14 cellular contexts compared by ENCODE assay signal in the genomic region with DNA sequence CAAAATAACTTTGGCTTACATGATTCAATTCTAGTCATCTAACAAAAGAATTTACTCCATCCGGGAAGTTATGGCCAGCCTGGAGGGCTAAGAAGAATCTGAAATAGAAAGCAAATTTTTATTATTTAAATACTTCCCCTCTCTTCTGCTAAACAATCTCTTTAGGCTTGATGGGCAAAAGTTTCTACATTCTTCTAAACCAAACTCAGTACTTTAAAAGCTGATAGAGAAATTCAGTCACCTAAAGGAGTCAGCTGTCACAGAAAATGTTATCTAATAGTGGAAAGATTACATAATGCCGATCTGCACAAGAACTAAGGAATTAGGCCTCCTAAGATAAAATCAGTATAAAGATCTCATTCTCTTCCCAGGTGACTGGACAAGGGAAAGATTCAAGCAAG. TPM values are rescaled to one million over a fixed set of nuclear protein-coding genes. Genes with fewer than 3 reads are reported as not detected.
DNase-seq lines count a peak whose midpoint lies in the region; ATAC-seq and TF ChIP-seq lines count a peak whose summit lies in the region.
"Had no signal": no experiment of that assay in that cellular context is flagged by ENCODE, and none has a peak within 500 bp of the region (broad histone marks: within the 10 kb centered on the region; RNA-seq: fewer than 3 reads in every experiment).

No MANE protein-coding gene starts in this region.

- peaks cover 89% of the 10 kb centered on the region for H3K79me2 ChIP-seq in mammary epithelial cell (ENCODE audit: insufficient read depth, low read length)

- H3K27ac ChIP-seq in mammary epithelial cell (ENCODE audit: insufficient read depth, low read depth, low read length) (peak overlapping the region; percentile 25), breast epithelium (no peak overlapping the region), ascending aorta (peak overlapping the region; percentile 11 to 29), left lung (peak overlapping the region; percentile 49 to 63), subcutaneous abdominal adipose tissue (ENCODE audit: low read depth, low read length) (peak overlapping the region; percentile 50)
- H3K27ac ChIP-seq: A549 had no signal

- ATAC-seq in left lung = no peak
- no peak for ATAC-seq in HG03095 (IDR thresholded peaks at IDR 0.05; ENCODE audit: unreplicated experiment)
- ATAC-seq: A549; activated T-cell treated with anti-CD3 and anti-CD28 coated beads, Interleukin-2, amount 50 U/mL, for 4 hours; HCT116 had no signal

- no peak for TF ChIP-seq POLR2A in breast epithelium (IDR thresholded peaks at IDR 0.05)

- peak overlapping the region; percentile 37 for H3K4me2 ChIP-seq in mammary epithelial cell (ENCODE audit: insufficient read depth, low read depth, low read length)
- H3K4me2 ChIP-seq: A549 had no signal

- H3K9ac ChIP-seq in mammary epithelial cell (ENCODE audit: insufficient read depth, low read length) (no peak overlapping the region), subcutaneous abdominal adipose tissue (ENCODE audit: low read length in 5 of 5) (peak overlapping the region in 1 of 5 donors; percentile 13)

- H4K20me1 ChIP-seq in mammary epithelial cell (ENCODE audit: insufficient read depth, low read length) = no peaks in the 10 kb centered on the region

- DNase-seq in mammary epithelial cell (no peak), breast epithelium (ENCODE audit: low spot score in 2 of 2) (no peak), ascending aorta (ENCODE audit: low spot score in 2 of 2) (no peak), left lung (no peak), D341Med (ENCODE audit: low spot score) (no peak)
- no peak for DNase-seq in stimulated activated CD4-positive, alpha-beta T cell treated with anti-CD3 and anti-CD28 coated beads, Interleukin-2, amount 100 ng/mL, for 48 hours
- DNase-seq: activated CD4-positive, alpha-beta T cell treated with anti-CD3 and anti-CD28 coated beads for 1 hour; activated T-cell treated with anti-CD3 and anti-CD28 coated beads, Interleukin-2, amount 50 U/mL, for 4 hours; amygdala; Caco-2 had no signal

- H3K9me3 ChIP-seq in mammary epithelial cell (replicated peaks; ENCODE audit: insufficient read depth, low read length) (no peaks in the 10 kb centered on the region), breast epithelium (no peaks in the 10 kb centered on the region), ascending aorta (no peaks in the 10 kb centered on the region), left lung (no peaks in the 10 kb centered on the region), subcutaneous abdominal adipose tissue (ENCODE audit: control insufficient read depth in 5 of 5, low read length in 5 of 5) (no peaks in the 10 kb centered on the region)
- H3K9me3 ChIP-seq: A549, Caco-2 had no signal

- no peak overlapping the region for H2AFZ ChIP-seq in mammary epithelial cell (ENCODE audit: low read depth, low read length)

- intact Hi-C loops in mammary epithelial cell (cut with micrococcal nuclease) (no loop called here), breast epithelium (cut with DNase I; ENCODE audit: low total_unique reads) (no loop called here), ascending aorta (cut with DNase I) (no loop called here), left lung (cut with DNase I) (no loop called here)

- H3K4me1 ChIP-seq in mammary epithelial cell (ENCODE audit: insufficient read depth, low read length) (peaks cover 11% of the 10 kb centered on the region), breast epithelium (no peaks in the 10 kb centered on the region), ascending aorta (peaks cover 6 to 16% of the 10 kb centered on the region in 2 donors), left lung (peaks cover 10 to 76% of the 10 kb centered on the region in 2 donors), subcutaneous abdominal adipose tissue (ENCODE audit: control insufficient read depth in 5 of 5, insufficient read depth in 5 of 5, low read length in 5 of 5) (peaks cover 7 to 31% (median 28%) of the 10 kb centered on the region in 5 donors)
- H3K4me1 ChIP-seq: Caco-2 had no signal

- dilution Hi-C loops in mammary epithelial cell (cut with HindIII; ENCODE audit: low sequenced_read_pairs) = no loop called here

- CTCF ChIA-PET in mammary epithelial cell (lab: Charles Lee; ENCODE audit: low non-redundant PET) = no interaction called here

- no peak overlapping the region for H3K4me3 ChIP-seq in mammary epithelial cell (replicated peaks in 1 of 3; ENCODE audit: insufficient read depth in 1 of 3, low read depth in 2 of 3, low read length in 3 of 3)
- no peak overlapping the region for H3K4me3 ChIP-seq in breast epithelium
- no peak overlapping the region for H3K4me3 ChIP-seq in ascending aorta
- no peak overlapping the region for H3K4me3 ChIP-seq in left lung
- no peak overlapping the region for H3K4me3 ChIP-seq in subcutaneous abdominal adipose tissue (ENCODE audit: low read depth in 1 of 5, low read length in 5 of 5)
- H3K4me3 ChIP-seq: A549 had no signal

- WGBS in mammary epithelial cell (ENCODE audit: low coverage, missing lambda C conversion rate) = 21% methylated on average over 2 of the region's 2 CpGs

- H3K27me3 ChIP-seq in mammary epithelial cell (ENCODE audit: insufficient read depth, low read length) (no peaks in the 10 kb centered on the region), breast epithelium (no peaks in the 10 kb centered on the region), ascending aorta (no peaks in the 10 kb centered on the region), left lung (no peaks in the 10 kb centered on the region), subcutaneous abdominal adipose tissue (ENCODE audit: control insufficient read depth in 5 of 5, insufficient read depth in 4 of 5, low read length in 5 of 5) (no peaks in the 10 kb centered on the region)

- H3K36me3 ChIP-seq in mammary epithelial cell (ENCODE audit: insufficient read depth, low read length) = no peaks in the 10 kb centered on the region
- no peaks in the 10 kb centered on the region for H3K36me3 ChIP-seq in breast epithelium
- no peaks in the 10 kb centered on the region for H3K36me3 ChIP-seq in ascending aorta
- no peaks in the 10 kb centered on the region for H3K36me3 ChIP-seq in left lung
- no peaks in the 10 kb centered on the region for H3K36me3 ChIP-seq in subcutaneous abdominal adipose tissue (ENCODE audit: control insufficient read depth in 5 of 5, insufficient read depth in 5 of 5, low read length in 5 of 5)

- TF ChIP-seq CTCF in mammary epithelial cell (conservative IDR thresholded peaks at IDR 0.05 in 1 of 2, IDR thresholded peaks at IDR 0.05 in 1 of 2; ENCODE audit: extremely low read depth in 1 of 2, insufficient read depth in 1 of 2, low read depth in 1 of 2, low read length in 2 of 2) (no peak), breast epithelium (IDR thresholded peaks at IDR 0.05) (no peak), ascending aorta (IDR thresholded peaks at IDR 0.05) (no peak), left lung (IDR thresholded peaks at IDR 0.05) (no peak)

- in situ Hi-C loops in mammary epithelial cell (cut with MboI; ENCODE audit: low sequenced_read_pairs in 2 of 2) = no loop called here

- BruUV-seq in mammary epithelial cell (replicated peaks; lab: Mats Ljungman, UMichigan) = no TSS peak

RNA-seq across cellular contexts. Expression of gene GNAQ, which starts 32.4 kb away (rescaled TPM):
- 10 to 100 TPM; 47.3 to 66.2 TPM for total RNA-seq in mammary epithelial cell
- 31.3 TPM for polyA plus RNA-seq in mammary epithelial cell
- polyA minus RNA-seq in mammary epithelial cell = 62.7 TPM
- total RNA-seq in breast epithelium = 10 to 100 TPM; 39.0 to 49.3 (median 47.2) TPM
- 29.2 TPM for total RNA-seq in ascending aorta
- 10 to 100 TPM; 82.1 to 95.5 TPM for total RNA-seq in left lung

Comparison
In these comparisons a context has a peak if more than half of its experiments do, and no peak if none do; other contexts are left out.
1. H3K27ac ChIP-seq: peak in mammary epithelial cell (single experiment), ascending aorta (2 of 2), left lung (2 of 2) and subcutaneous abdominal adipose tissue (single experiment); none in breast epithelium (0 of 2).